ENCODE assay signal across 8 cellular contexts in genomic region chr4:52751349-52751911, GRCh38. TPM values are rescaled to one million over a fixed set of nuclear protein-coding genes. Genes with fewer than 3 reads are reported as not detected.
DNase-seq lines count a peak whose midpoint lies in the region; ATAC-seq, FAIRE-seq and TF ChIP-seq lines count a peak whose summit lies in the region.

A gene with protein sequence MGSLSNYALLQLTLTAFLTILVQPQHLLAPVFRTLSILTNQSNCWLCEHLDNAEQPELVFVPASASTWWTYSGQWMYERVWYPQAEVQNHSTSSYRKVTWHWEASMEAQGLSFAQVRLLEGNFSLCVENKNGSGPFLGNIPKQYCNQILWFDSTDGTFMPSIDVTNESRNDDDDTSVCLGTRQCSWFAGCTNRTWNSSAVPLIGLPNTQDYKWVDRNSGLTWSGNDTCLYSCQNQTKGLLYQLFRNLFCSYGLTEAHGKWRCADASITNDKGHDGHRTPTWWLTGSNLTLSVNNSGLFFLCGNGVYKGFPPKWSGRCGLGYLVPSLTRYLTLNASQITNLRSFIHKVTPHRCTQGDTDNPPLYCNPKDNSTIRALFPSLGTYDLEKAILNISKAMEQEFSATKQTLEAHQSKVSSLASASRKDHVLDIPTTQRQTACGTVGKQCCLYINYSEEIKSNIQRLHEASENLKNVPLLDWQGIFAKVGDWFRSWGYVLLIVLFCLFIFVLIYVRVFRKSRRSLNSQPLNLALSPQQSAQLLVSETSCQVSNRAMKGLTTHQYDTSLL (minus strand): TSS chr4:52751425. CDS start chr4:52745520, 5,905 bp downstream.

- peak; percentile 94 for DNase-seq in DMS53 (lab: John Stamatoyannopoulos, UW)
- DNase-seq in NT2/D1 (ENCODE audit: low read depth, low spot score): no peak
- peak; percentile 48 for DNase-seq in dermis blood vessel endothelial cell
- DNase-seq in HepG2 (ENCODE audit: low spot score): no peak
- DNase-seq in activated gamma-delta T cell (lab: John Stamatoyannopoulos, UW): no peak
- no peak for DNase-seq in NCI-H1436 treated with DMSO at 0.1 percent for 48 hours (lab: John Stamatoyannopoulos, UW)

- H3K79me2 ChIP-seq in HepG2 (ENCODE audit: insufficient read depth, low read length): no peaks in the 10 kb centered on the region

- peak within 1 kb of the TSS; percentile 40 for H3K4me3 ChIP-seq in NT2/D1 (ENCODE audit: insufficient read length, low read depth)
- peak within 1 kb of the TSS in 2 of 3 experiments; percentile 31 to 53; a peak in 3 of 6 replicates for H3K4me3 ChIP-seq in HepG2 (replicated peaks in 1 of 3; ENCODE audit: insufficient read depth in 1 of 3, low read depth in 2 of 3, low read length in 3 of 3)
- H3K4me3 ChIP-seq in stomach smooth muscle (ENCODE audit: low read length in 2 of 2): peak within 1 kb of the TSS; percentile 58 to 76

- H3K27ac ChIP-seq in HepG2 (ENCODE audit: extremely low read length, insufficient read depth, low read length) (no peak within 1 kb of the TSS), stomach smooth muscle (ENCODE audit: low read length) (no peak within 1 kb of the TSS)

- in situ Hi-C loops in HepG2 (cut with HindIII; ENCODE audit: extremely low pct_ligation_motif_present, low pct_unique_long_range_greater_than_20kb): no loop called here

- TF ChIP-seq EP300 in HepG2 (IDR thresholded peaks at IDR 0.05; ENCODE audit: low read depth in 2 of 2, low read length in 2 of 2) (no peak), HepG2 (CRISPR knock-in tag; IDR thresholded peaks at IDR 0.05; ENCODE audit: borderline replicate concordance) (no peak)

- intact Hi-C loops in HepG2 (cut with micrococcal nuclease; ENCODE audit: unreplicated experiment): no loop called here

- POLR2A ChIA-PET in HepG2 (lab: Yijun Ruan, JAX): no interaction called here

- H3K4me1 ChIP-seq in NT2/D1 (ENCODE audit: insufficient read depth, insufficient read length) (no peaks in the 10 kb centered on the region), HepG2 (ENCODE audit: insufficient read depth, low read length) (0 out of 2 replicates have a peak, but pooled peaks cover 6% of the 10 kb centered on the region), stomach smooth muscle (ENCODE audit: control insufficient read depth, insufficient read depth, low read length) (peaks cover 16% of the 10 kb centered on the region)

- BruUV-seq in HepG2 (replicated peaks; lab: Mats Ljungman, UMichigan): no TSS peak

- H4K20me1 ChIP-seq in HepG2 (ENCODE audit: insufficient read depth, low read length): no peaks in the 10 kb centered on the region

- H3K9ac ChIP-seq in NT2/D1 (ENCODE audit: insufficient read length, low read depth) (peak within 1 kb of the TSS; percentile 76), HepG2 (ENCODE audit: insufficient read depth, low read depth, low read length) (no peak within 1 kb of the TSS), stomach smooth muscle (ENCODE audit: low read length in 2 of 2) (peak within 1 kb of the TSS in 1 of 2 donors; percentile 13)

- no peak within 1 kb of the TSS for H2AFZ ChIP-seq in HepG2 (ENCODE audit: low read length)

- H3K27me3 ChIP-seq in NT2/D1 (ENCODE audit: insufficient read depth, insufficient read length) (peaks cover 23% of the 10 kb centered on the region), HepG2 (ENCODE audit: control insufficient read depth in 1 of 2, insufficient read depth in 2 of 2, low read length in 2 of 2) (peaks cover 3 to 15% of the 10 kb centered on the region in 2 experiments; a peak in 4 of 5 replicates), stomach smooth muscle (ENCODE audit: control insufficient read depth in 1 of 2, insufficient read depth in 2 of 2, low read length in 2 of 2) (peaks cover 9 to 12% of the 10 kb centered on the region in 2 donors)

- TF ChIP-seq CTCF in HepG2 (CRISPR knock-in tag; IDR thresholded peaks at IDR 0.05): no peak

- peak within 1 kb of the TSS; percentile 63 for H3K4me2 ChIP-seq in HepG2 (ENCODE audit: low read depth, low read length)

- peak; percentile 47; the same call in 1 of the 3 replicates for ATAC-seq in HepG2
- ATAC-seq in HG02571 (IDR thresholded peaks at IDR 0.05; ENCODE audit: unreplicated experiment): no peak

- CTCF ChIA-PET in HepG2 (lab: Yijun Ruan, JAX; ENCODE audit: low intra/inter-chr PET ratio, low total read pairs): no interaction called here

- no peak for TF ChIP-seq RAD21 in HepG2 (CRISPR knock-in tag; IDR thresholded peaks at IDR 0.05)

- 49% methylated on average over 17 of the region's 38 CpGs for WGBS in HepG2 (ENCODE audit: low lambda C conversion rate)

- H3K36me3 ChIP-seq in NT2/D1 (ENCODE audit: insufficient read depth, insufficient read length, low read length) (peaks cover 3% of the 10 kb centered on the region), HepG2 (replicated peaks in 1 of 2; ENCODE audit: control insufficient read depth in 1 of 2, insufficient read depth in 2 of 2, low read length in 2 of 2) (no peaks in the 10 kb centered on the region), stomach smooth muscle (ENCODE audit: control insufficient read depth in 2 of 2, insufficient read depth in 2 of 2, low read length in 2 of 2) (no peaks in the 10 kb centered on the region)

- TF ChIP-seq POLR2A in HepG2 (IDR thresholded peaks at IDR 0.05; ENCODE audit: insufficient read depth in 1 of 2, low read depth in 2 of 2, low read length in 2 of 2): no peak

- FAIRE-seq in HepG2 (lab: Jason Lieb, UNC): no peak

- H3K9me3 ChIP-seq in NT2/D1 (ENCODE audit: insufficient read depth, low read length) (no peaks in the 10 kb centered on the region; the same call in 1 of the 2 replicates), HepG2 (ENCODE audit: low read length) (no peaks in the 10 kb centered on the region), stomach smooth muscle (ENCODE audit: control insufficient read depth in 2 of 2, low read length in 2 of 2) (no peaks in the 10 kb centered on the region)

TF ChIP-seq in HepG2, 621 proteins besides CTCF, POLR2A, EP300 and RAD21 (continues in another document):
- 0 out of 2 replicates have a peak, but pooled peaks have one; percentile 22 for TF ChIP-seq SPEN (CRISPR knock-in tag; IDR thresholded peaks at IDR 0.05; ENCODE audit: low read depth)
- TF ChIP-seq, protein P1, sequence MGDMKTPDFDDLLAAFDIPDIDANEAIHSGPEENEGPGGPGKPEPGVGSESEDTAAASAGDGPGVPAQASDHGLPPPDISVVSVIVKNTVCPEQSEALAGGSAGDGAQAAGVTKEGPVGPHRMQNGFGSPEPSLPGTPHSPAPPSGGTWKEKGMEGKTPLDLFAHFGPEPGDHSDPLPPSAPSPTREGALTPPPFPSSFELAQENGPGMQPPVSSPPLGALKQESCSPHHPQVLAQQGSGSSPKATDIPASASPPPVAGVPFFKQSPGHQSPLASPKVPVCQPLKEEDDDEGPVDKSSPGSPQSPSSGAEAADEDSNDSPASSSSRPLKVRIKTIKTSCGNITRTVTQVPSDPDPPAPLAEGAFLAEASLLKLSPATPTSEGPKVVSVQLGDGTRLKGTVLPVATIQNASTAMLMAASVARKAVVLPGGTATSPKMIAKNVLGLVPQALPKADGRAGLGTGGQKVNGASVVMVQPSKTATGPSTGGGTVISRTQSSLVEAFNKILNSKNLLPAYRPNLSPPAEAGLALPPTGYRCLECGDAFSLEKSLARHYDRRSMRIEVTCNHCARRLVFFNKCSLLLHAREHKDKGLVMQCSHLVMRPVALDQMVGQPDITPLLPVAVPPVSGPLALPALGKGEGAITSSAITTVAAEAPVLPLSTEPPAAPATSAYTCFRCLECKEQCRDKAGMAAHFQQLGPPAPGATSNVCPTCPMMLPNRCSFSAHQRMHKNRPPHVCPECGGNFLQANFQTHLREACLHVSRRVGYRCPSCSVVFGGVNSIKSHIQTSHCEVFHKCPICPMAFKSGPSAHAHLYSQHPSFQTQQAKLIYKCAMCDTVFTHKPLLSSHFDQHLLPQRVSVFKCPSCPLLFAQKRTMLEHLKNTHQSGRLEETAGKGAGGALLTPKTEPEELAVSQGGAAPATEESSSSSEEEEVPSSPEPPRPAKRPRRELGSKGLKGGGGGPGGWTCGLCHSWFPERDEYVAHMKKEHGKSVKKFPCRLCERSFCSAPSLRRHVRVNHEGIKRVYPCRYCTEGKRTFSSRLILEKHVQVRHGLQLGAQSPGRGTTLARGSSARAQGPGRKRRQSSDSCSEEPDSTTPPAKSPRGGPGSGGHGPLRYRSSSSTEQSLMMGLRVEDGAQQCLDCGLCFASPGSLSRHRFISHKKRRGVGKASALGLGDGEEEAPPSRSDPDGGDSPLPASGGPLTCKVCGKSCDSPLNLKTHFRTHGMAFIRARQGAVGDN (CRISPR knock-in tag; IDR thresholded peaks at IDR 0.05): peak; percentile 34; the same call in 1 of the 2 replicates

RNA-seq across cellular contexts. Expression of the gene that starts here (rescaled TPM):
- total RNA-seq in dermis blood vessel endothelial cell (under 0.01 and 0.14 TPM in 2 replicates), HepG2 (2016; rRNA removed; fragmentation: Illumina TruSeq; extraction: Trizol) (0.24 and 0.35 TPM in 2 replicates)
- total RNA-seq in HepG2 (2016; cell fraction: cytosol; rRNA removed; fragmentation: Illumina TruSeq; extraction: Trizol; ENCODE audit: low read depth): not detected in 2 replicates
- total RNA-seq in HepG2 (2016; cell fraction: insoluble cytoplasmic fraction; rRNA removed; fragmentation: Illumina TruSeq; extraction: Trizol): 0.19 and 0.40 TPM in 2 replicates
- total RNA-seq in HepG2 (2016; cell fraction: membrane; rRNA removed; fragmentation: Illumina TruSeq; extraction: Trizol): 0.15 and 0.24 TPM in 2 replicates
- 0.12 TPM in 1 of 2 replicates, not detected in the other for total RNA-seq in HepG2 (2016; cell fraction: nucleus; rRNA removed; fragmentation: Illumina TruSeq; extraction: Trizol)
- 0.03 and 0.04 TPM in 2 replicates for polyA plus RNA-seq in HepG2 (2011; rRNA removed)
- polyA plus RNA-seq in HepG2 (2011; cell fraction: cytosol; rRNA removed): 0.03 and 0.05 TPM in 2 replicates
- polyA plus RNA-seq in HepG2 (2011; cell fraction: nucleus; rRNA removed): not detected in 2 replicates
- polyA plus RNA-seq in HepG2 (2012): 0.04 and 0.05 TPM in 2 replicates
- polyA plus RNA-seq in HepG2 (2016; cell fraction: cytosol; fragmentation: Illumina TruSeq; extraction: Trizol; ENCODE audit: low read depth): 0.10 and 0.12 TPM in 2 replicates
- 0.15 and 0.25 TPM in 2 replicates for polyA plus RNA-seq in HepG2 (2016; cell fraction: insoluble cytoplasmic fraction; fragmentation: Illumina TruSeq; extraction: Trizol; ENCODE audit: low read depth)
- polyA plus RNA-seq in HepG2 (2016; cell fraction: membrane; fragmentation: Illumina TruSeq; extraction: Trizol; ENCODE audit: low read depth): 0.13 and 0.14 TPM in 2 replicates
- polyA plus RNA-seq in HepG2 (2016; cell fraction: nucleus; fragmentation: Illumina TruSeq; extraction: Trizol; ENCODE audit: insufficient read depth, low read depth): 0.44 TPM in 1 of 2 replicates, not detected in the other
- not detected in 2 replicates for polyA minus RNA-seq in HepG2 (2011; rRNA and poly(A)+ RNA removed; ENCODE audit: low replicate concordance)
- polyA minus RNA-seq in HepG2 (2011; cell fraction: cytosol; rRNA and poly(A)+ RNA removed): not detected in 2 replicates
- polyA minus RNA-seq in HepG2 (2011; cell fraction: nucleus; rRNA and poly(A)+ RNA removed): 0.12 TPM in 1 of 2 replicates, not detected in the other

Comparison
In these comparisons a context has a peak if more than half of its experiments do, and no peak if none do; other contexts are left out.
1. Peak in DNase-seq in dermis blood vessel endothelial cell; RNA of the gene not detected or under 1 TPM.
2. Peak in ATAC-seq, H3K4me3 ChIP-seq and H3K4me2 ChIP-seq in HepG2; RNA of the gene not detected or under 1 TPM.